Comparison of ENCODE assay signal across 18 cellular contexts in genomic region chr4:174717788-174718187, GRCh38.
DNase-seq lines count a peak whose midpoint lies in the region; ATAC-seq and TF ChIP-seq lines count a peak whose summit lies in the region.
"Had no signal": no experiment of that assay in that cellular context is flagged by ENCODE, and none has a peak within 500 bp of the region (broad histone marks: within the 10 kb centered on the region; RNA-seq: fewer than 3 reads in every experiment).

No MANE protein-coding gene starts in this region.

- H3K9ac ChIP-seq in adipocyte (ENCODE audit: low read length), result no peak overlapping the region

- intact Hi-C loops in sigmoid colon (cut with DNase I), result no loop called here

- ATAC-seq in HG02759 (IDR thresholded peaks at IDR 0.05; ENCODE audit: unreplicated experiment), result no peak
- no peak for ATAC-seq in left lobe of liver

- in situ Hi-C loops in brain microvascular endothelial cell (cut with HindIII; ENCODE audit: low pct_ligation_motif_present, low sequenced_read_pairs), result no loop called here

- no peak for TF ChIP-seq POLR2A in sigmoid colon (IDR thresholded peaks at IDR 0.05)

- no peaks in the 10 kb centered on the region for H3K27me3 ChIP-seq in ACC112 (ENCODE audit: insufficient read depth, low read length)
- H3K27me3 ChIP-seq in adipocyte (replicated peaks; ENCODE audit: control insufficient read depth, insufficient read depth, low read length), result no peaks in the 10 kb centered on the region
- no peaks in the 10 kb centered on the region for H3K27me3 ChIP-seq in sigmoid colon
- H3K27me3 ChIP-seq in brain microvascular endothelial cell (replicated peaks), result no peaks in the 10 kb centered on the region

- peak overlapping the region; percentile 53 for H2AFZ ChIP-seq in ACC112 (ENCODE audit: low read length, unreplicated experiment)

- WGBS in sigmoid colon, 2 donors, result 10 to 41% methylated on average over 2 of the region's 2 CpGs

- no peak for DNase-seq in adipocyte (ENCODE audit: low read depth)
- peak; percentile 19 for DNase-seq in left kidney (ENCODE audit: low read depth, low spot score)
- no peak for DNase-seq in sigmoid colon
- no peak for DNase-seq in left lobe of liver (ENCODE audit: low spot score)
- DNase-seq in brain microvascular endothelial cell, result no peak
- DNase-seq in NCI-H345 treated with DMSO at 0.1 percent for 48 hours (lab: John Stamatoyannopoulos, UW; ENCODE audit: unreplicated experiment), result no peak
- DNase-seq: Caco-2; CD4-positive, CD25-positive, alpha-beta regulatory T cell; H9; IMR-90; Karpas-422; NCI-H1105; NCI-H187; NCI-H446; NK-92 treated with Interleukin-12 subunit alpha and Interleukin-12 subunit beta, amount 100 ng/mL, for 24 hours; SHP77 treated with DMSO at 0.1 percent for 48 hours had no signal

- peaks cover 8% of the 10 kb centered on the region for H3K4me1 ChIP-seq in ACC112 (ENCODE audit: control insufficient read depth, insufficient read depth, low read length, unreplicated experiment)
- H3K4me1 ChIP-seq in adipocyte (ENCODE audit: control insufficient read depth, insufficient read depth, low read length), result peaks cover 27% of the 10 kb centered on the region
- H3K4me1 ChIP-seq in sigmoid colon, result peaks cover 0 to 30% (median 14%) of the 10 kb centered on the region in 4 donors

- H3K79me2 ChIP-seq in ACC112 (ENCODE audit: control insufficient read depth, insufficient read depth, low read length, unreplicated experiment), result no peaks in the 10 kb centered on the region

- no peak for TF ChIP-seq EP300 in sigmoid colon (IDR thresholded peaks at IDR 0.05)

- TF ChIP-seq CTCF in sigmoid colon (IDR thresholded peaks at IDR 0.05) (no peak), brain microvascular endothelial cell (IDR thresholded peaks at IDR 0.05; ENCODE audit: low read depth, low read length, missing control alignments) (no peak)

- H3K27ac ChIP-seq in ACC112 (ENCODE audit: low read depth, low read length) (no peak overlapping the region), sigmoid colon (peak overlapping the region in 3 of 4 donors; percentile 46 to 62 (median 49)), brain microvascular endothelial cell (no peak overlapping the region)

- H3K9me3 ChIP-seq in adipocyte (ENCODE audit: control insufficient read depth, low read length) (no peaks in the 10 kb centered on the region), sigmoid colon (no peaks in the 10 kb centered on the region)
- H3K9me3 ChIP-seq: Caco-2 had no signal

- H3K4me3 ChIP-seq in ACC112 (ENCODE audit: low read depth, low read length) (no peak overlapping the region), adipocyte (ENCODE audit: low read length) (peak overlapping the region; percentile 62), sigmoid colon (no peak overlapping the region), brain microvascular endothelial cell (ENCODE audit: low read depth, low read length) (no peak overlapping the region)

- H3K36me3 ChIP-seq in ACC112 (ENCODE audit: insufficient read depth, low read length) (no peaks in the 10 kb centered on the region), adipocyte (ENCODE audit: control insufficient read depth, insufficient read depth, low read length, severe bottlenecking) (no peaks in the 10 kb centered on the region), sigmoid colon (no peaks in the 10 kb centered on the region), brain microvascular endothelial cell (replicated peaks) (no peaks in the 10 kb centered on the region)

Comparison
In these comparisons a context has a peak if more than half of its experiments do, and no peak if none do; other contexts are left out.
1. H3K27ac ChIP-seq: peak in sigmoid colon (3 of 4); none in ACC112 (single experiment) and brain microvascular endothelial cell (single experiment).